23 cellular contexts compared by ENCODE assay signal in genomic region chr19:20287070-20287469, GRCh38.
"Had no signal": no experiment of that assay in that cellular context is flagged by ENCODE, and none has a peak within 500 bp of the region (broad histone marks: within the 10 kb centered on the region; RNA-seq: fewer than 3 reads in every experiment).

No MANE protein-coding gene starts in this region.

- H3K27ac ChIP-seq: ascending aorta, brain microvascular endothelial cell, coronary artery, epithelial cell of prostate, gastroesophageal sphincter, left ventricle myocardium inferior, neutrophil, parathyroid adenoma, testis, vagina had no signal

- ATAC-seq: activated CD8-positive, alpha-beta T cell treated with anti-CD3 and anti-CD28 coated beads, Interleukin-2, amount 10 ng/mL, durations not matched to agents 7 days and 5 days; gastroesophageal sphincter; natural killer cell treated with Interleukin-12 subunit alpha and Interleukin-12 subunit beta and Interleukin-15 and Interleukin-18, amount 100 ng/mL, for 72 hours; sciatic nerve; stimulated activated effector memory CD8-positive, alpha-beta T cell treated with anti-CD3 and anti-CD28 coated beads, Interleukin-12 subunit alpha, Interleukin-12 subunit beta, amount 100 ng/mL, for 72 hours; stimulated activated naive CD8-positive, alpha-beta T cell treated with anti-CD3 and anti-CD28 coated beads, Interleukin-15, amount 100 ng/mL, for 72 hours; T-helper 17 cell had no signal

- DNase-seq: activated CD4-positive, alpha-beta T cell treated with anti-CD3 and anti-CD28 coated beads, Interleukin-2, amount 10 ng/mL, durations not matched to agents 7 days and 5 days; activated CD8-positive, alpha-beta T cell treated with anti-CD3 and anti-CD28 coated beads, Interleukin-2, amount 10 ng/mL, durations not matched to agents 7 days and 5 days; activated gamma-delta T cell; brain microvascular endothelial cell; immature natural killer cell; kidney glomerular epithelial cell; left ventricle myocardium inferior; small intestine; stimulated activated CD4-positive, alpha-beta T cell treated with anti-CD3 and anti-CD28 coated beads, Interleukin-2, amount 100 ng/mL, for 24 hours; stimulated activated naive CD8-positive, alpha-beta T cell treated with anti-CD3 and anti-CD28 coated beads, Interleukin-15, amount 100 ng/mL, for 72 hours; T-helper 17 cell; testis; trophoblast cell had no signal
